In genomic region chr1:244347942-244348341, GRCh38 we compare ENCODE assay signal across 1 cellular context.
A peak's percentile ranks its signal among the peaks of the same experiment; 100 is the strongest.
TF ChIP-seq lines count a peak whose summit lies in the region.

No MANE protein-coding gene starts in this region.

TF ChIP-seq in HEK293, 187 proteins besides CTCF, POLR2A, EP300 and RAD21 (continued from another document and continues in another):
- TF ChIP-seq FEZF1 (tag by site-specific recombination; IDR thresholded peaks at IDR 0.05) (peak; percentile 96), IKZF3 (tag by site-specific recombination; IDR thresholded peaks at IDR 0.05) (peak; percentile 86), ZNF560 (tag by site-specific recombination; IDR thresholded peaks at IDR 0.05; ENCODE audit: borderline replicate concordance) (no peak), TRIM28 (IDR thresholded peaks at IDR 0.05; ENCODE audit: borderline replicate concordance, low read length) (peak; percentile 51; the same call in 1 of the 2 replicates), SETDB1 (IDR thresholded peaks at IDR 0.05; ENCODE audit: insufficient read length, low read length) (no peak), ZNF174 (tag by site-specific recombination; IDR thresholded peaks at IDR 0.05) (no peak), ZNF362 (tag by site-specific recombination; IDR thresholded peaks at IDR 0.05) (peak; percentile 83), ZBTB49 (tag by site-specific recombination; IDR thresholded peaks at IDR 0.05; ENCODE audit: low read depth) (no peak), ZNF140 (tag by site-specific recombination; IDR thresholded peaks at IDR 0.05) (no peak), ZNF777 (tag by site-specific recombination; IDR thresholded peaks at IDR 0.05; ENCODE audit: borderline replicate concordance) (no peak), ZNF211 (tag by site-specific recombination; IDR thresholded peaks at IDR 0.05; ENCODE audit: low read depth) (no peak), ATF2 (tag by site-specific recombination; IDR thresholded peaks at IDR 0.05; ENCODE audit: low read depth) (no peak), ZBTB21 (tag by site-specific recombination; IDR thresholded peaks at IDR 0.05) (peak; percentile 55; the same call in 1 of the 2 replicates), ZNF626 (tag by site-specific recombination; IDR thresholded peaks at IDR 0.05) (no peak), ZFP69B (tag by site-specific recombination; IDR thresholded peaks at IDR 0.05) (peak; percentile 64; the same call in 1 of the 2 replicates), ZNF555 (tag by site-specific recombination; conservative IDR thresholded peaks at IDR 0.05) (no peak), KLF10 (tag by site-specific recombination; IDR thresholded peaks at IDR 0.05) (peak; percentile 74; the same call in 1 of the 2 replicates), ZNF266 (tag by site-specific recombination; IDR thresholded peaks at IDR 0.05; ENCODE audit: low read depth) (no peak), EGR2 (tag by site-specific recombination; IDR thresholded peaks at IDR 0.05; ENCODE audit: low read depth) (no peak), ZNF391 (tag by site-specific recombination; IDR thresholded peaks at IDR 0.05; ENCODE audit: borderline replicate concordance, low read depth) (no peak), ZNF843 (tag by site-specific recombination; IDR thresholded peaks at IDR 0.05) (peak; percentile 93), ZNF501 (tag by site-specific recombination; IDR thresholded peaks at IDR 0.05) (no peak), ZFHX2 (tag by site-specific recombination; conservative IDR thresholded peaks at IDR 0.05) (no peak), ZNF2 (tag by site-specific recombination; IDR thresholded peaks at IDR 0.05) (peak; percentile 94), ZNF529 (tag by site-specific recombination; IDR thresholded peaks at IDR 0.05; ENCODE audit: insufficient replicate concordance) (peak; percentile 22), BCL11B (tag by site-specific recombination; IDR thresholded peaks at IDR 0.05; ENCODE audit: low read depth) (no peak), ZNF157 (tag by site-specific recombination; IDR thresholded peaks at IDR 0.05) (no peak), REPIN1 (tag by site-specific recombination; IDR thresholded peaks at IDR 0.05; ENCODE audit: low read depth) (no peak), GLIS1 (tag by site-specific recombination; IDR thresholded peaks at IDR 0.05) (peak; percentile 77), ZNF792 (tag by site-specific recombination; IDR thresholded peaks at IDR 0.05) (no peak), AEBP2 (tag by site-specific recombination; IDR thresholded peaks at IDR 0.05; ENCODE audit: borderline replicate concordance) (no peak), WT1 (tag by site-specific recombination; IDR thresholded peaks at IDR 0.05) (peak; percentile 91), ZSCAN30 (tag by site-specific recombination; IDR thresholded peaks at IDR 0.05) (no peak), ZNF701 (tag by site-specific recombination; IDR thresholded peaks at IDR 0.05) (no peak), GFI1B (tag by site-specific recombination; IDR thresholded peaks at IDR 0.05) (peak; percentile 58; the same call in 1 of the 2 replicates), ZNF610 (tag by site-specific recombination; IDR thresholded peaks at IDR 0.05; ENCODE audit: borderline replicate concordance) (peak; percentile 89; the same call in 1 of the 2 replicates), ZNF670 (tag by site-specific recombination; IDR thresholded peaks at IDR 0.05; ENCODE audit: low read depth) (no peak), KLF7 (tag by site-specific recombination; IDR thresholded peaks at IDR 0.05; ENCODE audit: borderline replicate concordance) (no peak), KLF8 (tag by site-specific recombination; IDR thresholded peaks at IDR 0.05) (peak; percentile 90), ZNF549 (tag by site-specific recombination; IDR thresholded peaks at IDR 0.05) (no peak), ZNF426 (tag by site-specific recombination; IDR thresholded peaks at IDR 0.05) (no peak), ZEB2 (tag by site-specific recombination; IDR thresholded peaks at IDR 0.05) (peak; percentile 78), ZSCAN18 (tag by site-specific recombination; IDR thresholded peaks at IDR 0.05) (no peak), ZFP41 (tag by site-specific recombination; IDR thresholded peaks at IDR 0.05; ENCODE audit: borderline replicate concordance) (no peak), ZNF596 (tag by site-specific recombination; IDR thresholded peaks at IDR 0.05) (0 out of 2 replicates have a peak, but pooled peaks have one; percentile 36), ZSCAN4 (tag by site-specific recombination; IDR thresholded peaks at IDR 0.05) (no peak), ZBTB11 (tag by site-specific recombination; conservative IDR thresholded peaks at IDR 0.05; ENCODE audit: low read depth) (no peak), ZNF23 (tag by site-specific recombination; IDR thresholded peaks at IDR 0.05; ENCODE audit: borderline replicate concordance) (no peak), GLI4 (tag by site-specific recombination; IDR thresholded peaks at IDR 0.05) (no peak), ZNF707 (tag by site-specific recombination; IDR thresholded peaks at IDR 0.05) (no peak), ZNF155 (tag by site-specific recombination; IDR thresholded peaks at IDR 0.05) (no peak), ZNF133 (tag by site-specific recombination; IDR thresholded peaks at IDR 0.05) (no peak), HIC1 (tag by site-specific recombination; IDR thresholded peaks at IDR 0.05) (peak; percentile 85), ZNF433 (tag by site-specific recombination; IDR thresholded peaks at IDR 0.05; ENCODE audit: low read depth) (no peak), YY1 (tag by site-specific recombination; IDR thresholded peaks at IDR 0.05) (peak; percentile 68; the same call in 1 of the 2 replicates), ZNF248 (tag by site-specific recombination; IDR thresholded peaks at IDR 0.05) (no peak), ZBTB8A (tag by site-specific recombination; IDR thresholded peaks at IDR 0.05) (peak; percentile 23; the same call in 1 of the 2 replicates), ZBTB17 (tag by site-specific recombination; IDR thresholded peaks at IDR 0.05) (no peak)
